Comparison of ENCODE assay signal across 1 cellular context in genomic region chr10:127033569-127034175, GRCh38.
A peak's percentile ranks its signal among the peaks of the same experiment; 100 is the strongest.
TF ChIP-seq lines count a peak whose summit lies in the region.

No MANE protein-coding gene starts in this region.

TF ChIP-seq in HepG2, 621 proteins besides CTCF, POLR2A, EP300 and RAD21 (continued from another document and continues in another):
- TF ChIP-seq MXI1 (IDR thresholded peaks at IDR 0.05; ENCODE audit: borderline replicate concordance, low read depth, low read length) (peak; percentile 23; the same call in 1 of the 3 replicates), PREB (CRISPR knock-in tag; IDR thresholded peaks at IDR 0.05) (no peak), ZNF773 (CRISPR knock-in tag; IDR thresholded peaks at IDR 0.05; ENCODE audit: borderline replicate concordance) (no peak), ZBTB7A (CRISPR knock-in tag; IDR thresholded peaks at IDR 0.05) (no peak), ZNF275 (CRISPR knock-in tag; IDR thresholded peaks at IDR 0.05; ENCODE audit: borderline replicate concordance) (no peak), ZNF354B (CRISPR knock-in tag; IDR thresholded peaks at IDR 0.05) (no peak), MBNL3 (CRISPR knock-in tag; conservative IDR thresholded peaks at IDR 0.05) (no peak), NR3C1 (CRISPR knock-in tag; IDR thresholded peaks at IDR 0.05) (no peak), ZNF101 (CRISPR knock-in tag; IDR thresholded peaks at IDR 0.05; ENCODE audit: borderline replicate concordance, low read depth) (no peak), ZNF550 (CRISPR knock-in tag; IDR thresholded peaks at IDR 0.05; ENCODE audit: borderline replicate concordance) (no peak), JDP2 (CRISPR knock-in tag; IDR thresholded peaks at IDR 0.05; ENCODE audit: borderline replicate concordance) (no peak), KDM2A (CRISPR knock-in tag; IDR thresholded peaks at IDR 0.05; ENCODE audit: borderline replicate concordance, low read depth) (peak; percentile 37; the same call in 1 of the 2 replicates), RNF2 (conservative IDR thresholded peaks at IDR 0.05; ENCODE audit: low read depth) (no peak), ZZZ3 (CRISPR knock-in tag; IDR thresholded peaks at IDR 0.05; ENCODE audit: borderline replicate concordance) (no peak), ZNF253 (CRISPR knock-in tag; IDR thresholded peaks at IDR 0.05; ENCODE audit: borderline replicate concordance) (no peak), NR2C2 (CRISPR knock-in tag; IDR thresholded peaks at IDR 0.05; ENCODE audit: borderline replicate concordance) (peak; percentile 18; the same call in 1 of the 2 replicates), ZNF770 (CRISPR knock-in tag; IDR thresholded peaks at IDR 0.05) (no peak), LRRFIP1 (CRISPR knock-in tag; conservative IDR thresholded peaks at IDR 0.05) (no peak), TCF12 (IDR thresholded peaks at IDR 0.05) (no peak), TCF12 (CRISPR knock-in tag; IDR thresholded peaks at IDR 0.05) (no peak), HOMEZ (CRISPR knock-in tag; IDR thresholded peaks at IDR 0.05; ENCODE audit: low read depth) (peak; percentile 78; the same call in 1 of the 2 replicates), HNRNPLL (IDR thresholded peaks at IDR 0.05; ENCODE audit: low read depth, low read length, poor library complexity, severe bottlenecking) (no peak), DNMT3B (CRISPR knock-in tag; conservative IDR thresholded peaks at IDR 0.05) (no peak), MAF1 (CRISPR knock-in tag; IDR thresholded peaks at IDR 0.05; ENCODE audit: borderline replicate concordance) (no peak), ZNF83 (CRISPR knock-in tag; IDR thresholded peaks at IDR 0.05; ENCODE audit: borderline replicate concordance) (no peak), AGO1 (IDR thresholded peaks at IDR 0.05; ENCODE audit: low read depth, low read length, poor library complexity, severe bottlenecking) (no peak), ZBTB20 (CRISPR knock-in tag; IDR thresholded peaks at IDR 0.05; ENCODE audit: borderline replicate concordance, low read depth) (no peak), ZNF138 (CRISPR knock-in tag; IDR thresholded peaks at IDR 0.05; ENCODE audit: low read depth) (no peak)
- TF ChIP-seq, protein P1, sequence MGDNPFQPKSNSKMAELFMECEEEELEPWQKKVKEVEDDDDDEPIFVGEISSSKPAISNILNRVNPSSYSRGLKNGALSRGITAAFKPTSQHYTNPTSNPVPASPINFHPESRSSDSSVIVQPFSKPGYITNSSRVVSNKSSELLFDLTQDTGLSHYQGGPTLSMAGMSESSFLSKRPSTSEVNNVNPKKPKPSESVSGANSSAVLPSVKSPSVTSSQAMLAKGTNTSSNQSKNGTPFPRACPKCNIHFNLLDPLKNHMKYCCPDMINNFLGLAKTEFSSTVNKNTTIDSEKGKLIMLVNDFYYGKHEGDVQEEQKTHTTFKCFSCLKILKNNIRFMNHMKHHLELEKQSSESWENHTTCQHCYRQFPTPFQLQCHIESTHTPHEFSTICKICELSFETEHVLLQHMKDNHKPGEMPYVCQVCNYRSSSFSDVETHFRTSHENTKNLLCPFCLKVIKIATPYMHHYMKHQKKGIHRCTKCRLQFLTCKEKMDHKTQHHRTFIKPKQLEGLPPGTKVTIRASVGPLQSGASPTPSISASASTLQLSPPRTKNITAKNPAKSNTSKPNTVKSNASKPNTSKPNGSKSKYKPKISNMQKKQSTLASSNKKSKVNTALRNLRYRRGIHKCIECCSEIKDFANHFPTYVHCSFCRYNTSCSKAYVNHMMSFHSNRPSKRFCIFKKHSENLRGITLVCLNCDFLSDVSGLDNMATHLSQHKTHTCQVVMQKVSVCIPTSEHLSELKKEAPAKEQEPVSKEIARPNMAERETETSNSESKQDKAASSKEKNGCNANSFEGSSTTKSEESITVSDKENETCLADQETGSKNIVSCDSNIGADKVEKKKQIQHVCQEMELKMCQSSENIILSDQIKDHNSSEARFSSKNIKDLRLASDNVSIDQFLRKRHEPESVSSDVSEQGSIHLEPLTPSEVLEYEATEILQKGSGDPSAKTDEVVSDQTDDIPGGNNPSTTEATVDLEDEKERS (CRISPR knock-in tag; IDR thresholded peaks at IDR 0.05), result no peak
- TF ChIP-seq, protein P2, sequence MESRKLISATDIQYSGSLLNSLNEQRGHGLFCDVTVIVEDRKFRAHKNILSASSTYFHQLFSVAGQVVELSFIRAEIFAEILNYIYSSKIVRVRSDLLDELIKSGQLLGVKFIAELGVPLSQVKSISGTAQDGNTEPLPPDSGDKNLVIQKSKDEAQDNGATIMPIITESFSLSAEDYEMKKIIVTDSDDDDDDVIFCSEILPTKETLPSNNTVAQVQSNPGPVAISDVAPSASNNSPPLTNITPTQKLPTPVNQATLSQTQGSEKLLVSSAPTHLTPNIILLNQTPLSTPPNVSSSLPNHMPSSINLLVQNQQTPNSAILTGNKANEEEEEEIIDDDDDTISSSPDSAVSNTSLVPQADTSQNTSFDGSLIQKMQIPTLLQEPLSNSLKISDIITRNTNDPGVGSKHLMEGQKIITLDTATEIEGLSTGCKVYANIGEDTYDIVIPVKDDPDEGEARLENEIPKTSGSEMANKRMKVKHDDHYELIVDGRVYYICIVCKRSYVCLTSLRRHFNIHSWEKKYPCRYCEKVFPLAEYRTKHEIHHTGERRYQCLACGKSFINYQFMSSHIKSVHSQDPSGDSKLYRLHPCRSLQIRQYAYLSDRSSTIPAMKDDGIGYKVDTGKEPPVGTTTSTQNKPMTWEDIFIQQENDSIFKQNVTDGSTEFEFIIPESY (CRISPR knock-in tag; IDR thresholded peaks at IDR 0.05), result peak; percentile 14; the same call in 1 of the 2 replicates
- TF ChIP-seq, protein P3, sequence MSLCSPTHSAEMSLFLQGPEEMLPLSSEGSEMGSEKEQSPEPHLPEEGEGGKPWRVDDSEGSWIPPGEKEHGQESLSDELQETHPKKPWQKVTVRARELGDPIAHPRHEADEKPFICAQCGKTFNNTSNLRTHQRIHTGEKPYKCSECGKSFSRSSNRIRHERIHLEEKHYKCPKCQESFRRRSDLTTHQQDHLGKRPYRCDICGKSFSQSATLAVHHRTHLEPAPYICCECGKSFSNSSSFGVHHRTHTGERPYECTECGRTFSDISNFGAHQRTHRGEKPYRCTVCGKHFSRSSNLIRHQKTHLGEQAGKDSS (CRISPR knock-in tag; IDR thresholded peaks at IDR 0.05; ENCODE audit: borderline replicate concordance, low read depth), result no peak
- TF ChIP-seq, protein P4, sequence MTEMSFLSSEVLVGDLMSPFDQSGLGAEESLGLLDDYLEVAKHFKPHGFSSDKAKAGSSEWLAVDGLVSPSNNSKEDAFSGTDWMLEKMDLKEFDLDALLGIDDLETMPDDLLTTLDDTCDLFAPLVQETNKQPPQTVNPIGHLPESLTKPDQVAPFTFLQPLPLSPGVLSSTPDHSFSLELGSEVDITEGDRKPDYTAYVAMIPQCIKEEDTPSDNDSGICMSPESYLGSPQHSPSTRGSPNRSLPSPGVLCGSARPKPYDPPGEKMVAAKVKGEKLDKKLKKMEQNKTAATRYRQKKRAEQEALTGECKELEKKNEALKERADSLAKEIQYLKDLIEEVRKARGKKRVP (CRISPR knock-in tag; IDR thresholded peaks at IDR 0.05), result no peak
- TF ChIP-seq, protein P5, sequence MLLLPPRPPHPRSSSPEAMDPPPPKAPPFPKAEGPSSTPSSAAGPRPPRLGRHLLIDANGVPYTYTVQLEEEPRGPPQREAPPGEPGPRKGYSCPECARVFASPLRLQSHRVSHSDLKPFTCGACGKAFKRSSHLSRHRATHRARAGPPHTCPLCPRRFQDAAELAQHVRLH (CRISPR knock-in tag; IDR thresholded peaks at IDR 0.05; ENCODE audit: borderline replicate concordance, low read depth), result no peak
- TF ChIP-seq, protein P6, sequence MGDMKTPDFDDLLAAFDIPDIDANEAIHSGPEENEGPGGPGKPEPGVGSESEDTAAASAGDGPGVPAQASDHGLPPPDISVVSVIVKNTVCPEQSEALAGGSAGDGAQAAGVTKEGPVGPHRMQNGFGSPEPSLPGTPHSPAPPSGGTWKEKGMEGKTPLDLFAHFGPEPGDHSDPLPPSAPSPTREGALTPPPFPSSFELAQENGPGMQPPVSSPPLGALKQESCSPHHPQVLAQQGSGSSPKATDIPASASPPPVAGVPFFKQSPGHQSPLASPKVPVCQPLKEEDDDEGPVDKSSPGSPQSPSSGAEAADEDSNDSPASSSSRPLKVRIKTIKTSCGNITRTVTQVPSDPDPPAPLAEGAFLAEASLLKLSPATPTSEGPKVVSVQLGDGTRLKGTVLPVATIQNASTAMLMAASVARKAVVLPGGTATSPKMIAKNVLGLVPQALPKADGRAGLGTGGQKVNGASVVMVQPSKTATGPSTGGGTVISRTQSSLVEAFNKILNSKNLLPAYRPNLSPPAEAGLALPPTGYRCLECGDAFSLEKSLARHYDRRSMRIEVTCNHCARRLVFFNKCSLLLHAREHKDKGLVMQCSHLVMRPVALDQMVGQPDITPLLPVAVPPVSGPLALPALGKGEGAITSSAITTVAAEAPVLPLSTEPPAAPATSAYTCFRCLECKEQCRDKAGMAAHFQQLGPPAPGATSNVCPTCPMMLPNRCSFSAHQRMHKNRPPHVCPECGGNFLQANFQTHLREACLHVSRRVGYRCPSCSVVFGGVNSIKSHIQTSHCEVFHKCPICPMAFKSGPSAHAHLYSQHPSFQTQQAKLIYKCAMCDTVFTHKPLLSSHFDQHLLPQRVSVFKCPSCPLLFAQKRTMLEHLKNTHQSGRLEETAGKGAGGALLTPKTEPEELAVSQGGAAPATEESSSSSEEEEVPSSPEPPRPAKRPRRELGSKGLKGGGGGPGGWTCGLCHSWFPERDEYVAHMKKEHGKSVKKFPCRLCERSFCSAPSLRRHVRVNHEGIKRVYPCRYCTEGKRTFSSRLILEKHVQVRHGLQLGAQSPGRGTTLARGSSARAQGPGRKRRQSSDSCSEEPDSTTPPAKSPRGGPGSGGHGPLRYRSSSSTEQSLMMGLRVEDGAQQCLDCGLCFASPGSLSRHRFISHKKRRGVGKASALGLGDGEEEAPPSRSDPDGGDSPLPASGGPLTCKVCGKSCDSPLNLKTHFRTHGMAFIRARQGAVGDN (CRISPR knock-in tag; IDR thresholded peaks at IDR 0.05), result no peak
